21 cellular contexts compared by ENCODE assay signal in genomic region chr13:99803141-99803540, GRCh38.
A peak's percentile ranks its signal among the peaks of the same experiment; 100 is the strongest.
DNase-seq lines count a peak whose midpoint lies in the region; ATAC-seq, FAIRE-seq and TF ChIP-seq lines count a peak whose summit lies in the region.
"Had no signal": no experiment of that assay in that cellular context is flagged by ENCODE, and none has a peak within 500 bp of the region (broad histone marks: within the 10 kb centered on the region; RNA-seq: fewer than 3 reads in every experiment).

No MANE protein-coding gene starts in this region.

- DNase-seq in H54 (ENCODE audit: insufficient read length, low spot score) = no peak
- peak; percentile 9 to 22 for DNase-seq in frontal cortex (ENCODE audit: low spot score in 2 of 2)
- DNase-seq in midbrain (lab: John Stamatoyannopoulos, UW) = peak; percentile 37
- peak; percentile 53 for DNase-seq in putamen (ENCODE audit: low spot score)
- no peak for DNase-seq in NCI-H2171 treated with DMSO at 0.1 percent for 48 hours (lab: John Stamatoyannopoulos, UW)
- no peak for DNase-seq in mesothelial cell of epicardium (ENCODE audit: low spot score in 2 of 2, unreplicated experiment in 2 of 2)
- DNase-seq in AG20443 (ENCODE audit: low spot score) = no peak
- DNase-seq in left lobe of liver (ENCODE audit: low spot score) = no peak
- DNase-seq: Calu3; CD4-positive, alpha-beta memory T cell; DMS 273 treated with DMSO at 0.1 percent for 48 hours; DMS53; DND-41; EL; GM23248; H7; IMR-90 had no signal

- H3K4me1 Mint-ChIP-seq in mesothelial cell of epicardium = no peaks in the 10 kb centered on the region

- no peak overlapping the region for H3K4me3 Mint-ChIP-seq in mesothelial cell of epicardium
- H3K4me3 Mint-ChIP-seq: CD4-positive, alpha-beta memory T cell had no signal

- TF ChIP-seq POLR2A in H54 (IDR thresholded peaks at IDR 0.05; ENCODE audit: low read depth, low read length) = no peak

- H3K27ac Mint-ChIP-seq in mesothelial cell of epicardium = no peak overlapping the region
- H3K27ac Mint-ChIP-seq: CD4-positive, alpha-beta memory T cell had no signal

- peaks cover 30% of the 10 kb centered on the region for H3K27me3 Mint-ChIP-seq in mesothelial cell of epicardium (ENCODE audit: low read depth)
- H3K27me3 Mint-ChIP-seq: CD4-positive, alpha-beta memory T cell had no signal

- TF ChIP-seq CTCF in mesothelial cell of epicardium (IDR thresholded peaks at IDR 0.05; ENCODE audit: unreplicated experiment) = no peak

- FAIRE-seq in H54 (lab: Jason Lieb, UNC) (peak; percentile 76), frontal cortex (lab: Jason Lieb, UNC) (no peak)
- FAIRE-seq: GM12878, GM19239, HTR-8/SVneo, K562 had no signal

- no peaks in the 10 kb centered on the region for H3K36me3 Mint-ChIP-seq in mesothelial cell of epicardium

- no peaks in the 10 kb centered on the region for H3K9me3 Mint-ChIP-seq in mesothelial cell of epicardium
- H3K9me3 Mint-ChIP-seq: CD4-positive, alpha-beta memory T cell had no signal

- ATAC-seq in left lobe of liver = no peak
- ATAC-seq: GM12878, K562 had no signal

Comparison
In these comparisons a context has a peak if more than half of its experiments do, and no peak if none do; other contexts are left out.
1. DNase-seq: peak in frontal cortex (2 of 2), midbrain (single experiment) and putamen (single experiment); none in H54 (single experiment), NCI-H2171 treated with DMSO at 0.1 percent for 48 hours (single experiment), mesothelial cell of epicardium (0 of 2), AG20443 (single experiment) and left lobe of liver (single experiment).